Comparison of ENCODE assay signal across 1 cellular context in genomic region chr5:138157626-138158025, GRCh38.
TF ChIP-seq lines count a peak whose summit lies in the region.

No MANE protein-coding gene starts in this region.

TF ChIP-seq in K562, 482 proteins besides CTCF, POLR2A, EP300 and RAD21:
- no peak for TF ChIP-seq CHCHD3 (CRISPR knock-in tag; IDR thresholded peaks at IDR 0.05)
- peak; percentile 45; the same call in 1 of the 2 replicates for TF ChIP-seq CEBPB (tag; IDR thresholded peaks at IDR 0.05)
- TF ChIP-seq CTCFL (IDR thresholded peaks at IDR 0.05; ENCODE audit: borderline replicate concordance, insufficient read depth, low read depth, low read length, poor library complexity, severe bottlenecking): no peak
- TF ChIP-seq HDAC8 (tag; IDR thresholded peaks at IDR 0.05): no peak
- no peak for TF ChIP-seq ETV6 (IDR thresholded peaks at IDR 0.05; ENCODE audit: borderline replicate concordance in 1 of 2, low read depth in 2 of 2, low read length in 1 of 2)
- no peak for TF ChIP-seq ETV6 (CRISPR knock-in tag; IDR thresholded peaks at IDR 0.05; ENCODE audit: borderline replicate concordance)
